25 cellular contexts compared by ENCODE assay signal in genomic region chr10:21359202-21359601, GRCh38.
A peak's percentile ranks its signal among the peaks of the same experiment; 100 is the strongest.
DNase-seq lines count a peak whose midpoint lies in the region; ATAC-seq, FAIRE-seq and TF ChIP-seq lines count a peak whose summit lies in the region.
"Had no signal": no experiment of that assay in that cellular context is flagged by ENCODE, and none has a peak within 500 bp of the region (broad histone marks: within the 10 kb centered on the region; RNA-seq: fewer than 3 reads in every experiment).

No MANE protein-coding gene starts in this region.

- H3K36me3 ChIP-seq in ACC112 (ENCODE audit: insufficient read depth, low read length) (no peaks in the 10 kb centered on the region), keratinocyte (ENCODE audit: control insufficient read depth in 2 of 2, extremely low read depth in 1 of 2, insufficient read depth in 2 of 2, low read length in 2 of 2) (no peaks in the 10 kb centered on the region), mucosa of descending colon (ENCODE audit: low read depth) (no peaks in the 10 kb centered on the region), Peyer's patch (no peaks in the 10 kb centered on the region)
- H3K36me3 ChIP-seq: BLaER1 had no signal

- peak; percentile 9 to 22 for DNase-seq in NCI-H526 (lab: John Stamatoyannopoulos, UW)
- no peak for DNase-seq in keratinocyte (ENCODE audit: low read depth, low spot score)
- DNase-seq in mucosa of descending colon: no peak
- DNase-seq in ecto neural progenitor cell (ENCODE audit: low spot score): no peak
- DNase-seq in Peyer's patch: no peak
- no peak for DNase-seq in HuH-7.5 (ENCODE audit: low spot score)
- DNase-seq: 8988T; CD4-positive, CD25-positive, alpha-beta regulatory T cell; DMS153; DND-41; NCI-H1092 treated with DMSO at 0.1 percent for 48 hours; NCI-H1436; NCI-H187; NCI-H2171 treated with DMSO at 0.1 percent for 48 hours; NCI-H345; NCI-H510A treated with DMSO at 0.1 percent for 48 hours; NCI-H774; PC-3; Right ventricle myocardium superior; RPMI8226 had no signal

- no peak for TF ChIP-seq CTCF in keratinocyte (optimal IDR thresholded peaks at IDR 0.05 in 1 of 3, IDR thresholded peaks at IDR 0.05 in 1 of 3, conservative IDR thresholded peaks at IDR 0.05 in 1 of 3; ENCODE audit: extremely low read depth in 1 of 3, insufficient read depth in 2 of 3, low read length in 3 of 3)
- no peak for TF ChIP-seq CTCF in mucosa of descending colon (IDR thresholded peaks at IDR 0.05)
- no peak for TF ChIP-seq CTCF in Peyer's patch (IDR thresholded peaks at IDR 0.05)

- no peaks in the 10 kb centered on the region for H4K20me1 ChIP-seq in keratinocyte (ENCODE audit: control insufficient read depth, extremely low read depth, insufficient read depth, low read length)
- H4K20me1 ChIP-seq: BLaER1 had no signal

- H3K27me3 ChIP-seq in ACC112 (ENCODE audit: insufficient read depth, low read length) (no peaks in the 10 kb centered on the region), keratinocyte (ENCODE audit: control insufficient read depth, extremely low read depth, insufficient read depth, low read length) (no peaks in the 10 kb centered on the region), Peyer's patch (no peaks in the 10 kb centered on the region)
- H3K27me3 ChIP-seq: BLaER1 had no signal

- H3K27ac ChIP-seq in ACC112 (ENCODE audit: low read depth, low read length) (no peak overlapping the region), keratinocyte (ENCODE audit: control insufficient read depth, insufficient read depth, low read length) (no peak overlapping the region), Peyer's patch (no peak overlapping the region)
- H3K27ac ChIP-seq: BLaER1 had no signal

- dilution Hi-C loops in keratinocyte (cut with MboI; ENCODE audit: extremely low pct_ligation_motif_present, low sequenced_read_pairs): no loop called here

- H3K4me1 ChIP-seq in ACC112 (ENCODE audit: control insufficient read depth, insufficient read depth, low read length, unreplicated experiment) (peaks cover 14% of the 10 kb centered on the region), keratinocyte (ENCODE audit: control insufficient read depth, extremely low read depth, insufficient read depth, low read length) (peaks cover 32% of the 10 kb centered on the region), mucosa of descending colon (ENCODE audit: low read depth) (peaks cover 13% of the 10 kb centered on the region), Peyer's patch (peaks cover 0 to 16% (median 2%) of the 10 kb centered on the region in 4 donors)
- H3K4me1 ChIP-seq: BLaER1 had no signal

- ATAC-seq in mucosa of descending colon (peak; percentile 40), HG02571 (IDR thresholded peaks at IDR 0.05; ENCODE audit: unreplicated experiment) (no peak)
- ATAC-seq: PC-3 had no signal

- intact Hi-C loops in mucosa of descending colon (cut with DNase I, micrococcal nuclease): no loop called here

- no peak for TF ChIP-seq POLR2A in Peyer's patch (IDR thresholded peaks at IDR 0.05)

- H3K79me2 ChIP-seq in ACC112 (ENCODE audit: control insufficient read depth, insufficient read depth, low read length, unreplicated experiment) (no peaks in the 10 kb centered on the region), keratinocyte (ENCODE audit: control insufficient read depth, insufficient read depth, low read length) (no peaks in the 10 kb centered on the region)

- H3K9ac ChIP-seq in keratinocyte (ENCODE audit: control insufficient read depth, extremely low read depth, insufficient read depth, low read length): no peak overlapping the region
- H3K9ac ChIP-seq: BLaER1 had no signal

- H3K9me1 ChIP-seq in keratinocyte (ENCODE audit: control insufficient read depth, extremely low read depth, insufficient read depth, low read length): no peaks in the 10 kb centered on the region

- H3K4me2 ChIP-seq in keratinocyte (ENCODE audit: control insufficient read depth, extremely low read depth, insufficient read depth, low read depth, low read length): no peak overlapping the region
- H3K4me2 ChIP-seq: BLaER1 had no signal

- peak overlapping the region; percentile 43 for H2AFZ ChIP-seq in ACC112 (ENCODE audit: low read length, unreplicated experiment)
- peak overlapping the region; percentile 47 for H2AFZ ChIP-seq in keratinocyte (ENCODE audit: control insufficient read depth, low read length)

- no peak for FAIRE-seq in keratinocyte (lab: Jason Lieb, UNC)
- FAIRE-seq: GM12892, GM19239 had no signal

- no peak overlapping the region for H3K4me3 ChIP-seq in ACC112 (ENCODE audit: low read depth, low read length)
- H3K4me3 ChIP-seq in keratinocyte (ENCODE audit: control insufficient read depth in 2 of 3, extremely low read depth in 1 of 3, insufficient read depth in 2 of 3, low read depth in 1 of 3, low read length in 3 of 3): no peak overlapping the region
- no peak overlapping the region for H3K4me3 ChIP-seq in mucosa of descending colon
- no peak overlapping the region for H3K4me3 ChIP-seq in Peyer's patch
- H3K4me3 ChIP-seq: BLaER1 had no signal

- H3K9me3 ChIP-seq in keratinocyte (ENCODE audit: control insufficient read depth, low read depth, low read length) (no peaks in the 10 kb centered on the region), mucosa of descending colon (no peaks in the 10 kb centered on the region), Peyer's patch (no peaks in the 10 kb centered on the region)
- H3K9me3 ChIP-seq: BLaER1 had no signal

Comparison
In these comparisons a context has a peak if more than half of its experiments do, and no peak if none do; other contexts are left out.
1. DNase-seq: peak in NCI-H526 (2 of 2); none in keratinocyte (single experiment), mucosa of descending colon (0 of 3), ecto neural progenitor cell (single experiment), Peyer's patch (0 of 3) and HuH-7.5 (single experiment).